ENCODE assay signal across 12 cellular contexts in the genomic region with DNA sequence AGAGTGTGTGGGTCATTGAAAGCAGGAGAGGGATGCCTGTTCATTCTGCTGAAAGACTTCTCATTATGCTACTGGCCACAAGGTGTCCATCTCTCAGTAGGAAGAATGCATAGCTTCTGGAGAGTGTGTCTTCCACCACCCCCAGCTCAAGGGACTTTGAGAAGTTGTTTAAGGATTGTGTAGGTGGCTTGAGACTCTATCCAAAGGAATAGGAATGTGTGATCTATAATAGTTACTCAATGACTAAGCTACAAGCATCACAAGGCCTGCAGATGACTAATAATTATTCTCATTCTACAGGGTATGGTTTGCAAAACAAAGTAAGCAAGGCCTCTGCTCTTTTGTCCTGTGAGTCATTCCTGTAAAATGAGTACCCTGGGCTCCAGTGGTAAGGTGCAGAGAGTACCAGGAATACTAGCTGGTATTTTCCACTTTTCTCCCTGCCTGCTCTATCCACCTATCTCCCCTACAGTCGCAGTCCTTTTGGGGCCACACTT.
A peak's percentile ranks its signal among the peaks of the same experiment; 100 is the strongest.
DNase-seq lines count a peak whose midpoint lies in the region; ATAC-seq and TF ChIP-seq lines count a peak whose summit lies in the region.
"Had no signal": no experiment of that assay in that cellular context is flagged by ENCODE, and none has a peak within 500 bp of the region (broad histone marks: within the 10 kb centered on the region; RNA-seq: fewer than 3 reads in every experiment).

No MANE protein-coding gene starts in this region.

- H3K4me1 Mint-ChIP-seq in osteocyte (ENCODE audit: unreplicated experiment): peaks cover 73% of the 10 kb centered on the region

- no peaks in the 10 kb centered on the region for H3K9me3 ChIP-seq in PC-3 (ENCODE audit: low read length)

- peak overlapping the region; percentile 98 for H3K27ac Mint-ChIP-seq in osteocyte (ENCODE audit: unreplicated experiment)
- H3K27ac Mint-ChIP-seq: activated naive CD8-positive, alpha-beta T cell; stimulated activated naive CD8-positive, alpha-beta T cell treated with anti-CD3 and anti-CD28 coated beads, Interleukin-15, Interleukin-2, amounts not matched to agents 100 ng/mL and 50 ng/mL, for 24 hours had no signal

- H3K27me3 Mint-ChIP-seq in osteocyte (ENCODE audit: unreplicated experiment): no peaks in the 10 kb centered on the region
- H3K27me3 Mint-ChIP-seq: activated naive CD8-positive, alpha-beta T cell had no signal

- no peaks in the 10 kb centered on the region for H3K27me3 ChIP-seq in PC-3 (ENCODE audit: low read length)

- peak overlapping the region; percentile 99 for H3K27ac ChIP-seq in PC-3 (ENCODE audit: low read length)

- H3K79me2 ChIP-seq in PC-3 (ENCODE audit: low read length): no peaks in the 10 kb centered on the region

- H4K20me1 ChIP-seq in PC-3 (ENCODE audit: low read length): no peaks in the 10 kb centered on the region

- peak overlapping the region; percentile 64 for H3K4me2 ChIP-seq in PC-3 (ENCODE audit: low read length)

- CTCF ChIA-PET in PC-3 (lab: Charles Lee): interaction anchor here (0.7 to 1.4 kb wide), 8 partner anchors 25 to 522 kb away, joined by 3 to 12 read pairs (median 4); no protein-coding TSS in a partner anchor

- no TSS peak for BruUV-seq in PC-3 (replicated peaks; lab: Mats Ljungman, UMichigan)

- ATAC-seq in PC-3: peak; percentile 95
- ATAC-seq: GM12878 had no signal

- H3K9me3 Mint-ChIP-seq in osteocyte (ENCODE audit: unreplicated experiment): no peaks in the 10 kb centered on the region
- H3K9me3 Mint-ChIP-seq: stimulated activated naive CD8-positive, alpha-beta T cell treated with anti-CD3 and anti-CD28 coated beads, Interleukin-15, Interleukin-2, amounts not matched to agents 100 ng/mL and 50 ng/mL, for 24 hours had no signal

- H3K36me3 Mint-ChIP-seq in osteocyte (ENCODE audit: unreplicated experiment): no peaks in the 10 kb centered on the region
- H3K36me3 Mint-ChIP-seq: activated naive CD8-positive, alpha-beta T cell had no signal

- H3K9me2 ChIP-seq in PC-3 (replicated peaks; ENCODE audit: low read length): no peaks in the 10 kb centered on the region

- peak overlapping the region; percentile 83 for H3K9ac ChIP-seq in PC-3 (ENCODE audit: low read length)

- H3K4me3 Mint-ChIP-seq in osteocyte (ENCODE audit: unreplicated experiment): peak overlapping the region; percentile 53
- H3K4me3 Mint-ChIP-seq: activated naive CD8-positive, alpha-beta T cell; stimulated activated naive CD8-positive, alpha-beta T cell treated with anti-CD3 and anti-CD28 coated beads, Interleukin-15, Interleukin-2, amounts not matched to agents 100 ng/mL and 50 ng/mL, for 24 hours had no signal

- H3K4me3 ChIP-seq in PC-3 (ENCODE audit: low read length) (0 out of 2 replicates have a peak overlapping the region, but pooled peaks have one; percentile 18), epithelial cell of esophagus (ENCODE audit: low read length) (no peak overlapping the region)
- H3K4me3 ChIP-seq: GM12878 had no signal

- no peaks in the 10 kb centered on the region for H3K36me3 ChIP-seq in PC-3 (ENCODE audit: low read depth, low read length)

- H3F3A ChIP-seq in PC-3 (ENCODE audit: low read length, unreplicated experiment): no peaks in the 10 kb centered on the region

- TF ChIP-seq CTCF in PC-3 (conservative IDR thresholded peaks at IDR 0.05; ENCODE audit: low read depth, low read length) (peak; percentile 72), epithelial cell of esophagus (IDR thresholded peaks at IDR 0.05; ENCODE audit: insufficient read depth, low read depth, low read length, missing control alignments) (no peak), osteocyte (IDR thresholded peaks at IDR 0.05) (peak; percentile 63)

- DNase-seq in ELR (ENCODE audit: low read depth) (peak; percentile 99), PC-3 (peak; percentile 91), epithelial cell of esophagus (ENCODE audit: low read depth) (peak; percentile 93), osteocyte (ENCODE audit: extremely low spot score, unreplicated experiment) (no peak), DMS153 treated with DMSO at 0.1 percent for 48 hours (lab: John Stamatoyannopoulos, UW; ENCODE audit: unreplicated experiment) (no peak), DMS153 (lab: John Stamatoyannopoulos, UW) (no peak), occipital lobe (lab: John Stamatoyannopoulos, UW) (no peak)
- no peak for DNase-seq in central memory CD4-positive, alpha-beta T cell
- DNase-seq: RPMI8226 had no signal

- peaks cover 51% of the 10 kb centered on the region for H3K4me1 ChIP-seq in PC-3 (ENCODE audit: insufficient read depth, low read length)

- POLR2A ChIA-PET in PC-3 (lab: Charles Lee; ENCODE audit: unreplicated experiment): interaction anchor here (0.6 to 1.4 kb wide), 2 partner anchors 13 to 204 kb away, joined by 4 to 6 read pairs; no protein-coding TSS in a partner anchor

- no peak overlapping the region for H2AFZ ChIP-seq in PC-3 (ENCODE audit: low read length)

- intact Hi-C loops in PC-3 (cut with micrococcal nuclease): loop anchor here (1.0 to 2.0 kb wide), 5 partner anchors 13 to 273 kb away; no protein-coding TSS in a partner anchor

Comparison
In these comparisons a context has a peak if more than half of its experiments do, and no peak if none do; other contexts are left out.
1. DNase-seq: peak in ELR (single experiment), PC-3 (single experiment) and epithelial cell of esophagus (single experiment); none in osteocyte (single experiment), DMS153 treated with DMSO at 0.1 percent for 48 hours (single experiment), central memory CD4-positive, alpha-beta T cell (single experiment), DMS153 (single experiment) and occipital lobe (single experiment).